Comparison of ENCODE assay signal across 7 cellular contexts in the genomic region with DNA sequence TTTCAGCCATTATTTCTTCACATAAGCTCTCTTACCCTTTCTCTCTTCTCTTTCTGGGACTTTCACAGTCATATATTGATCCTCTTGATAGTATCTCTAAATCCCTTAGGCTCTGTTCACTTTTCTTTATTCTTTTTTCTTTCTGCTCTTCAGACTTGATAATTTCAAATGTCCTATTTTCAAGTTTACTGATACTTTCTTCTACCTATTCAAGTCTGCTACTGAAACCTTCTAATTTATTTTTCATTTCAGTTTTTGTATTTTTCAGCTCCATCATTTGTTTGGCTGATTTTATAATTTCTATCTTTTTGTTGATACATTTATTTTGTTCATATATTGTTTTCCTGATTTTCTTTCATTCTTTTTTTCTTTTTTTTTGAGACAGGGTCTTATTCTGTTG.
"Had no signal": no experiment of that assay in that cellular context is flagged by ENCODE, and none has a peak within 500 bp of the region (broad histone marks: within the 10 kb centered on the region; RNA-seq: fewer than 3 reads in every experiment).

No MANE protein-coding gene starts in this region.

- H3K4me2 ChIP-seq: GM23338 had no signal

- ATAC-seq: GM23338 had no signal

- DNase-seq: H9, HCEC 1CT, IMR-90 had no signal

- H3K4me1 Mint-ChIP-seq: GM23338, H9 had no signal

- H3K4me3 ChIP-seq: GM23338 had no signal

- H3K4me3 Mint-ChIP-seq: GM23338, H9 had no signal

- H2AFZ ChIP-seq: GM23338 had no signal

- H3K27ac Mint-ChIP-seq: GM23338, H9 had no signal

- FAIRE-seq: H1, H54, HTR-8/SVneo had no signal

- H3K9me3 Mint-ChIP-seq: GM23338 had no signal
